9 cellular contexts compared by ENCODE assay signal in genomic region chr4:162891788-162892707, GRCh38.
DNase-seq lines count a peak whose midpoint lies in the region; ATAC-seq and TF ChIP-seq lines count a peak whose summit lies in the region.
"Had no signal": no experiment of that assay in that cellular context is flagged by ENCODE, and none has a peak within 500 bp of the region (broad histone marks: within the 10 kb centered on the region; RNA-seq: fewer than 3 reads in every experiment).

No MANE protein-coding gene starts in this region.

- no peaks in the 10 kb centered on the region for H3K4me1 Mint-ChIP-seq in activated T-helper 17 cell treated with anti-CD3 and anti-CD28 coated beads, Interleukin-2, amount 50 U/mL, for 72 hours
- no peaks in the 10 kb centered on the region for H3K4me1 Mint-ChIP-seq in effector memory CD8-positive, alpha-beta T cell (ENCODE audit: low read depth in 2 of 2)

- no peak overlapping the region for H3K4me3 ChIP-seq in GM12865 (ENCODE audit: low read depth, low read length)
- H3K4me3 ChIP-seq: ovary had no signal

- DNase-seq in GM12865 (ENCODE audit: low read depth) (peak; percentile 87), HT-29 (ENCODE audit: low spot score) (no peak), NCI-H1092 (lab: John Stamatoyannopoulos, UW) (no peak)
- DNase-seq in stimulated activated CD4-positive, alpha-beta T cell treated with anti-CD3 and anti-CD28 coated beads, Interleukin-2, amount 100 ng/mL, for 48 hours, result no peak
- no peak for DNase-seq in effector memory CD8-positive, alpha-beta T cell
- DNase-seq: ovary had no signal

- ATAC-seq in GM21381 (IDR thresholded peaks at IDR 0.05; ENCODE audit: unreplicated experiment) (peak; percentile 99), HG03342 (IDR thresholded peaks at IDR 0.05; ENCODE audit: unreplicated experiment) (peak; percentile 100)
- ATAC-seq in activated T-helper 17 cell treated with anti-CD3 and anti-CD28 coated beads, Interleukin-2, amount 50 U/mL, for 72 hours (replicated peaks), result peak; percentile 70
- ATAC-seq in effector memory CD8-positive, alpha-beta T cell (replicated peaks), result no peak

- H3K9me3 Mint-ChIP-seq in activated T-helper 17 cell treated with anti-CD3 and anti-CD28 coated beads, Interleukin-2, amount 50 U/mL, for 72 hours, result peaks cover 3% of the 10 kb centered on the region
- peaks cover 0 to 5% of the 10 kb centered on the region in 2 donors for H3K9me3 Mint-ChIP-seq in effector memory CD8-positive, alpha-beta T cell

- peaks cover 8% of the 10 kb centered on the region for H3K27me3 Mint-ChIP-seq in activated T-helper 17 cell treated with anti-CD3 and anti-CD28 coated beads, Interleukin-2, amount 50 U/mL, for 72 hours
- H3K27me3 Mint-ChIP-seq in effector memory CD8-positive, alpha-beta T cell, result no peaks in the 10 kb centered on the region

- TF ChIP-seq CTCF in GM12865 (IDR thresholded peaks at IDR 0.05; ENCODE audit: insufficient read depth, low read depth, low read length, missing control alignments), result no peak

- H3K36me3 Mint-ChIP-seq in activated T-helper 17 cell treated with anti-CD3 and anti-CD28 coated beads, Interleukin-2, amount 50 U/mL, for 72 hours (ENCODE audit: low read depth), result no peaks in the 10 kb centered on the region
- H3K36me3 Mint-ChIP-seq in effector memory CD8-positive, alpha-beta T cell (ENCODE audit: insufficient read depth), result no peaks in the 10 kb centered on the region

- H3K4me3 Mint-ChIP-seq in activated T-helper 17 cell treated with anti-CD3 and anti-CD28 coated beads, Interleukin-2, amount 50 U/mL, for 72 hours, result no peak overlapping the region
- no peak overlapping the region for H3K4me3 Mint-ChIP-seq in effector memory CD8-positive, alpha-beta T cell

- no peak overlapping the region for H3K27ac Mint-ChIP-seq in activated T-helper 17 cell treated with anti-CD3 and anti-CD28 coated beads, Interleukin-2, amount 50 U/mL, for 72 hours
- H3K27ac Mint-ChIP-seq in effector memory CD8-positive, alpha-beta T cell, result no peak overlapping the region
